8 cellular contexts compared by ENCODE assay signal in genomic region chr6:31834704-31835375, GRCh38. TPM values are rescaled to one million over a fixed set of nuclear protein-coding genes. Genes with fewer than 3 reads are reported as not detected.
DNase-seq lines count a peak whose midpoint lies in the region; ATAC-seq, FAIRE-seq and TF ChIP-seq lines count a peak whose summit lies in the region.

No MANE protein-coding gene starts in this region.

- 0 to 1% (median 0%) methylated on average over 32 to 37 of the region's 37 CpGs for WGBS in spleen, 5 donors

- intact Hi-C loops in spleen (cut with DNase I; ENCODE audit: low total_unique reads), result no loop called here

- no peaks in the 10 kb centered on the region for H3K9me3 ChIP-seq in spleen

- peak overlapping the region; percentile 92 to 98 (median 96) for H3K27ac ChIP-seq in spleen

- ATAC-seq in GM21723 (IDR thresholded peaks at IDR 0.05; ENCODE audit: unreplicated experiment) (peak; percentile 35), GM19397 (IDR thresholded peaks at IDR 0.05; ENCODE audit: unreplicated experiment) (no peak)

- no peak for TF ChIP-seq POLR2A in spleen (IDR thresholded peaks at IDR 0.05)

- H3K36me3 ChIP-seq in bronchial epithelial cell (ENCODE audit: control insufficient read depth, insufficient read depth, low read length), result peaks cover 15% of the 10 kb centered on the region
- peaks cover 0 to 39% (median 29%) of the 10 kb centered on the region in 6 donors for H3K36me3 ChIP-seq in spleen

- H3K27me3 ChIP-seq in bronchial epithelial cell (ENCODE audit: control insufficient read depth, insufficient read depth, low read length), result no peaks in the 10 kb centered on the region
- no peaks in the 10 kb centered on the region for H3K27me3 ChIP-seq in spleen (replicated peaks in 1 of 7)

- H3K4me3 ChIP-seq in WI38 (ENCODE audit: low read depth, low read length), result peak overlapping the region; percentile 91
- peak overlapping the region; percentile 91 for H3K4me3 ChIP-seq in bronchial epithelial cell (ENCODE audit: low read depth, low read length)
- peak overlapping the region; percentile 71 to 92 (median 79) for H3K4me3 ChIP-seq in spleen

- no peak for TF ChIP-seq CTCF in WI38 (IDR thresholded peaks at IDR 0.05; ENCODE audit: low read depth, low read length)
- no peak for TF ChIP-seq CTCF in bronchial epithelial cell (IDR thresholded peaks at IDR 0.05; ENCODE audit: insufficient read depth, low read length, severe bottlenecking)
- TF ChIP-seq CTCF in spleen (IDR thresholded peaks at IDR 0.05 in 8 of 11, conservative IDR thresholded peaks at IDR 0.05 in 3 of 11), result peak in 1 of 11 experiments; percentile 16

- no peak for FAIRE-seq in bronchial epithelial cell (lab: Jason Lieb, UNC)

- peaks cover 49 to 89% (median 82%) of the 10 kb centered on the region in 6 donors for H3K4me1 ChIP-seq in spleen

- peak in 13 of 14 donors; percentile 49 to 94 (median 88) for DNase-seq in C1 segment of cervical spinal cord (lab: John Stamatoyannopoulos, UW)
- DNase-seq in NCI-H1930 (lab: John Stamatoyannopoulos, UW), result peak; percentile 67 to 86
- peak; percentile 20 for DNase-seq in bronchial epithelial cell (ENCODE audit: low read depth)
- peak; percentile 39 for DNase-seq in iris pigment epithelial cell (ENCODE audit: low read depth)
- DNase-seq in spleen, result peak; percentile 94

RNA-seq across cellular contexts. Expression of gene HSPA1B, which starts 7.3 kb away (rescaled TPM):
- total RNA-seq in bronchial epithelial cell, result 118 and 193 TPM in 2 replicates
- total RNA-seq in spleen, result 100 to 1,000 TPM in 1 of 7 donors, 10 to 100 TPM in 6; 40.4 to 372 (median 48.3) TPM
- polyA plus RNA-seq in spleen, result 10 to 100 TPM in 1 of 3 donors, 1 to 10 TPM in 2; 7.4 to 20.6 (median 8.7) TPM

RNA-seq across cellular contexts. Expression of gene HSPA1A, which starts 19.5 kb away (rescaled TPM):
- total RNA-seq in bronchial epithelial cell, result 50.3 and 55.3 TPM in 2 replicates
- 100 to 1,000 TPM in 6 of 7 donors, 10 to 100 TPM in 1; 97.7 to 384 (median 127) TPM for total RNA-seq in spleen
- polyA plus RNA-seq in spleen, result 10 to 100 TPM; 16.4 to 58.5 (median 27.7) TPM

RNA-seq across cellular contexts. Expression of gene HSPA1L, which starts 19.8 kb away (rescaled TPM):
- total RNA-seq in bronchial epithelial cell (0.53 and 1.4 TPM in 2 replicates), spleen (1 to 10 TPM; 2.6 to 3.7 (median 3.1) TPM)
- polyA plus RNA-seq in spleen, result 1 to 10 TPM in 2 of 3 donors, under 1 TPM in 1; 0.93 to 1.9 (median 1.0) TPM

RNA-seq across cellular contexts. Expression of gene NEU1, which starts 27.8 kb away (rescaled TPM):
- total RNA-seq in bronchial epithelial cell (65.8 and 70.3 TPM in 2 replicates), spleen (10 to 100 TPM; 28.6 to 60.7 (median 39.0) TPM)
- 10 to 100 TPM; 14.0 to 22.6 (median 19.4) TPM for polyA plus RNA-seq in spleen

RNA-seq across cellular contexts. Expression of gene LSM2, which starts 28.1 kb away (rescaled TPM):
- total RNA-seq in bronchial epithelial cell (28.9 and 29.2 TPM in 2 replicates), spleen (10 to 100 TPM; 35.9 to 54.4 (median 42.9) TPM)
- 10 to 100 TPM; 74.5 to 98.9 (median 80.4) TPM for polyA plus RNA-seq in spleen

Comparison
In these comparisons a context has a peak if more than half of its experiments do, and no peak if none do; other contexts are left out.
1. DNase-seq: peak in every context shown above with its lines; median percentile 94 in spleen; 88 in C1 segment of cervical spinal cord; 76 in NCI-H1930; 39 in iris pigment epithelial cell; 20 in bronchial epithelial cell.